ENCODE assay signal across 8 cellular contexts in genomic region chr6:149235130-149235561, GRCh38.
DNase-seq lines count a peak whose midpoint lies in the region; ATAC-seq, FAIRE-seq and TF ChIP-seq lines count a peak whose summit lies in the region.

No MANE protein-coding gene starts in this region.

- H3K9me3 ChIP-seq in SJCRH30 (replicated peaks) (no peaks in the 10 kb centered on the region; the same call in 1 of the 2 replicates), WERI-Rb-1 (ENCODE audit: severe bottlenecking) (peaks cover 9% of the 10 kb centered on the region)

- H3K27ac Mint-ChIP-seq in glutamatergic neuron (ENCODE audit: unreplicated experiment): no peak overlapping the region

- no peak for FAIRE-seq in frontal cortex (lab: Jason Lieb, UNC)

- no peak overlapping the region for H3K4me3 ChIP-seq in SJCRH30
- H3K4me3 ChIP-seq in WERI-Rb-1 (ENCODE audit: low read depth, low read length): no peak overlapping the region

- H3K4me3 Mint-ChIP-seq in glutamatergic neuron (ENCODE audit: unreplicated experiment): no peak overlapping the region

- ATAC-seq in HG03520 (IDR thresholded peaks at IDR 0.05; ENCODE audit: unreplicated experiment): peak; percentile 86
- ATAC-seq in foreskin keratinocyte: no peak

- no peaks in the 10 kb centered on the region for H3K9me3 Mint-ChIP-seq in glutamatergic neuron (ENCODE audit: unreplicated experiment)

- no peak for TF ChIP-seq CTCF in GM10266 (IDR thresholded peaks at IDR 0.05; ENCODE audit: control insufficient read depth, insufficient read depth, low read depth, missing control alignments)
- TF ChIP-seq CTCF in GM20000 (IDR thresholded peaks at IDR 0.05; ENCODE audit: extremely low read depth, missing control alignments): no peak
- TF ChIP-seq CTCF in foreskin keratinocyte (conservative IDR thresholded peaks at IDR 0.05): no peak
- no peak for TF ChIP-seq CTCF in glutamatergic neuron (IDR thresholded peaks at IDR 0.05; ENCODE audit: partially characterized antibody, unreplicated experiment)
- TF ChIP-seq CTCF in WERI-Rb-1 (IDR thresholded peaks at IDR 0.05; ENCODE audit: low read depth, low read length): no peak

- H3K4me1 ChIP-seq in SJCRH30 (peaks cover 40% of the 10 kb centered on the region), foreskin keratinocyte (peaks cover 16% of the 10 kb centered on the region)

- H3K36me3 ChIP-seq in SJCRH30 (no peaks in the 10 kb centered on the region), WERI-Rb-1 (no peaks in the 10 kb centered on the region)

- H3K27me3 ChIP-seq in SJCRH30 (no peaks in the 10 kb centered on the region), foreskin keratinocyte (peaks cover 5% of the 10 kb centered on the region), WERI-Rb-1 (ENCODE audit: insufficient read depth, low read depth, severe bottlenecking) (no peaks in the 10 kb centered on the region)

- H3K4me1 Mint-ChIP-seq in glutamatergic neuron (ENCODE audit: low read depth, unreplicated experiment): no peaks in the 10 kb centered on the region

- no peaks in the 10 kb centered on the region for H3K36me3 Mint-ChIP-seq in glutamatergic neuron (ENCODE audit: unreplicated experiment)

- DNase-seq in GM10266 (ENCODE audit: extremely low spot score) (peak; percentile 54), GM20000 (ENCODE audit: low spot score) (peak; percentile 55), SJCRH30 (peak; percentile 73 to 89), foreskin keratinocyte (peak; percentile 24 to 47), glutamatergic neuron (no peak), WERI-Rb-1 (no peak), frontal cortex (ENCODE audit: low spot score in 2 of 2) (no peak)

- H3K27ac ChIP-seq in SJCRH30 (no peak overlapping the region), foreskin keratinocyte (no peak overlapping the region), WERI-Rb-1 (no peak overlapping the region)

- no peaks in the 10 kb centered on the region for H3K27me3 Mint-ChIP-seq in glutamatergic neuron (ENCODE audit: unreplicated experiment)

Comparison
In these comparisons a context has a peak if more than half of its experiments do, and no peak if none do; other contexts are left out.
1. DNase-seq: peak in GM10266 (single experiment), GM20000 (single experiment), SJCRH30 (2 of 2) and foreskin keratinocyte (2 of 2); none in glutamatergic neuron (single experiment), WERI-Rb-1 (single experiment) and frontal cortex (0 of 2).